ENCODE assay signal across 8 cellular contexts in genomic region chr20:46117704-46118467, GRCh38. TPM values are rescaled to one million over a fixed set of nuclear protein-coding genes. Genes with fewer than 3 reads are reported as not detected.
DNase-seq lines count a peak whose midpoint lies in the region; ATAC-seq lines count a peak whose summit lies in the region.

CD40 (plus strand) TSS chr20:46118314; CDS start chr20:46118344, 30 bp downstream.

- DNase-seq in DMS114 treated with DMSO at 0.1 percent for 48 hours (lab: John Stamatoyannopoulos, UW; ENCODE audit: unreplicated experiment) (peak; percentile 65), KBM-7 (peak; percentile 84), cerebellum (ENCODE audit: low spot score) (peak; percentile 91), kidney glomerular epithelial cell (lab: John Stamatoyannopoulos, UW) (peak; percentile 83), NCI-H1694 (lab: John Stamatoyannopoulos, UW) (no peak)
- DNase-seq in activated CD4-positive, alpha-beta T cell treated with anti-CD3 and anti-CD28 coated beads for 24 hours (ENCODE audit: low read depth in 2 of 2): peak; percentile 56 to 58
- DNase-seq in stimulated activated CD4-positive, alpha-beta T cell treated with anti-CD3 and anti-CD28 coated beads, Interleukin-1b, Interleukin-23, amount 100 ng/mL, for 1 hour (ENCODE audit: low read depth in 2 of 2): peak; percentile 13 to 63

- in situ Hi-C loops in KBM-7 (cut with MboI; ENCODE audit: low pct_unique_long_range_greater_than_20kb, low sequenced_read_pairs): no loop called here

- ATAC-seq in GM21515 (IDR thresholded peaks at IDR 0.05; ENCODE audit: unreplicated experiment): peak; percentile 60

RNA-seq across cellular contexts. Expression of gene CD40, which starts in this region (rescaled TPM):
- 1.6 TPM for total RNA-seq in cerebellum
